ENCODE assay signal across 8 cellular contexts in the genomic region with DNA sequence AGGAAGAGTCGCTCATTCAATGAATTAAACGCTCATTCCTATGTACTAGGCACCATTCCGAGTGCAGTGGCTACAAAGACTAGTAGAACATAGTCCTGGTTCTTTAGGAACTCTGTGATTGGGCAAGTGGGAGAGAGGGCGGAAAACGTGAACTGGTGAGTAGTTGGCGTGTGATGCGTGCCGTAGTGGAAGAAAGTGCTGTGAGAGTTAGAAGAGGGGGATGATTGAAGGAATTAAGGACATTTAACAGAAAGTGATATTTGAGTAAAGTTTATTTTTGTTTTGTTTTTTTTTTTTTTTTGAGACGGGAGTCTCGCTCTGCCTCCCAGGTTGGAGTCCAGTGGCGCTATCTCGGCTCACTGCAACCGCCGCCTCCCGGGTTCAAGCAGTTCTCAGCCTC. TPM values are rescaled to one million over a fixed set of nuclear protein-coding genes. Genes with fewer than 3 reads are reported as not detected.
DNase-seq lines count a peak whose midpoint lies in the region; ATAC-seq and TF ChIP-seq lines count a peak whose summit lies in the region.

No MANE protein-coding gene starts in this region.

- H3K79me1 ChIP-seq in trophoblast cell (ENCODE audit: low read length): peaks cover 6% of the 10 kb centered on the region

- H2BK12ac ChIP-seq in trophoblast cell (ENCODE audit: low read length): no peak overlapping the region

- peaks cover 8% of the 10 kb centered on the region for H3K79me2 ChIP-seq in trophoblast cell (ENCODE audit: control insufficient read depth, insufficient read depth, low read length, poor library complexity)

- no peak overlapping the region for H2AK5ac ChIP-seq in trophoblast cell (ENCODE audit: low read length)

- H2AFZ ChIP-seq in trophoblast cell (ENCODE audit: insufficient read depth, low read length, poor library complexity): peak overlapping the region; percentile 85

- 100% methylated on average over 3 of the region's 15 CpGs for WGBS in trophoblast cell (ENCODE audit: extremely low coverage, insufficient coverage, insufficient read length)

- H3K23ac ChIP-seq in trophoblast cell (ENCODE audit: low read length): no peak overlapping the region

- H2BK120ac ChIP-seq in trophoblast cell (ENCODE audit: insufficient read depth, low read length, poor library complexity): no peak overlapping the region

- peak overlapping the region; percentile 77 for H3K9ac ChIP-seq in trophoblast cell (ENCODE audit: low read length)

- no peak for TF ChIP-seq CTCF in fibroblast of mammary gland (conservative IDR thresholded peaks at IDR 0.05; ENCODE audit: control insufficient read depth, insufficient read depth, low read depth, low read length)

- H3K14ac ChIP-seq in trophoblast cell (ENCODE audit: low read length): no peak overlapping the region

- DNase-seq in COLO829 (ENCODE audit: low spot score) (peak; percentile 56), KBM-7 (peak; percentile 64), fibroblast of mammary gland (ENCODE audit: low read depth) (peak; percentile 73), trophoblast cell (peak; percentile 34 to 69), NCI-H1694 treated with DMSO at 0.1 percent for 48 hours (lab: John Stamatoyannopoulos, UW) (no peak), GM19238 (ENCODE audit: insufficient read length, low spot score) (no peak)
- DNase-seq in activated CD8-positive, alpha-beta memory T cell treated with anti-CD3 and anti-CD28 coated beads, Interleukin-2, amount 50 U/mL, for 48 hours: peak; percentile 64

- no peak overlapping the region for H4K8ac ChIP-seq in trophoblast cell (ENCODE audit: low read depth, low read length)

- H3K27ac ChIP-seq in trophoblast cell (ENCODE audit: low read depth, low read length): no peak overlapping the region

- H3K18ac ChIP-seq in trophoblast cell (ENCODE audit: low read length): no peak overlapping the region

- peaks cover 0 to 3% of the 10 kb centered on the region in 2 experiments for H3K36me3 ChIP-seq in trophoblast cell (ENCODE audit: control insufficient read depth in 1 of 2, insufficient read depth in 2 of 2, low read length in 2 of 2)

- peak overlapping the region; percentile 77 for H3K4me2 ChIP-seq in trophoblast cell (ENCODE audit: low read length)

- in situ Hi-C loops in KBM-7 (cut with MboI; ENCODE audit: low pct_unique_long_range_greater_than_20kb, low sequenced_read_pairs): no loop called here

- no peak overlapping the region for H2BK5ac ChIP-seq in trophoblast cell (ENCODE audit: low read depth, low read length, poor library complexity)

- no peak overlapping the region for H4K12ac ChIP-seq in trophoblast cell (ENCODE audit: low read depth, low read length)

- H3K4me3 ChIP-seq in fibroblast of mammary gland (ENCODE audit: control insufficient read depth, low read depth, low read length): peak overlapping the region; percentile 99
- peak overlapping the region; percentile 45 for H3K4me3 ChIP-seq in trophoblast cell (ENCODE audit: low read depth, low read length)

- ATAC-seq in GM18907 (IDR thresholded peaks at IDR 0.05; ENCODE audit: unreplicated experiment): no peak

- peaks cover 3 to 7% of the 10 kb centered on the region in 2 experiments for H3K4me1 ChIP-seq in trophoblast cell (ENCODE audit: control insufficient read depth in 1 of 2, insufficient read depth in 2 of 2, low read length in 2 of 2)

- H4K91ac ChIP-seq in trophoblast cell (ENCODE audit: low read depth, low read length): no peak overlapping the region

- H3K9me3 ChIP-seq in trophoblast cell (ENCODE audit: insufficient read depth, low read depth, low read length): no peaks in the 10 kb centered on the region

- H3K4ac ChIP-seq in trophoblast cell (ENCODE audit: low read depth, low read length): peak overlapping the region; percentile 64

- no peaks in the 10 kb centered on the region for H3K27me3 ChIP-seq in trophoblast cell (ENCODE audit: insufficient read depth, low read length)

RNA-seq across cellular contexts. Expression of a gene that starts 7.9 kb away (rescaled TPM):
- 0.01 TPM in 1 of 2 replicates, not detected in the other for polyA plus RNA-seq in trophoblast cell (2013)

RNA-seq across cellular contexts. Expression of a gene that starts 9.8 kb away (rescaled TPM):
- polyA plus RNA-seq in trophoblast cell (2013): 3.6 and 4.0 TPM in 2 replicates

RNA-seq across cellular contexts. Expression of a gene that starts 18.6 kb away (rescaled TPM):
- 74.9 and 77.3 TPM in 2 replicates for polyA plus RNA-seq in trophoblast cell (2013)

RNA-seq across cellular contexts. Expression of a gene that starts 31.1 kb away (rescaled TPM):
- not detected in 2 replicates for polyA plus RNA-seq in trophoblast cell (2013)

Comparison
In these comparisons a context has a peak if more than half of its experiments do, and no peak if none do; other contexts are left out.
1. DNase-seq: peak in COLO829 (single experiment), KBM-7 (single experiment), activated CD8-positive, alpha-beta memory T cell treated with anti-CD3 and anti-CD28 coated beads, Interleukin-2, amount 50 U/mL, for 48 hours (single experiment), fibroblast of mammary gland (single experiment) and trophoblast cell (2 of 2); none in NCI-H1694 treated with DMSO at 0.1 percent for 48 hours (single experiment) and GM19238 (single experiment).